Comparison of ENCODE assay signal across 8 cellular contexts in the genomic region with DNA sequence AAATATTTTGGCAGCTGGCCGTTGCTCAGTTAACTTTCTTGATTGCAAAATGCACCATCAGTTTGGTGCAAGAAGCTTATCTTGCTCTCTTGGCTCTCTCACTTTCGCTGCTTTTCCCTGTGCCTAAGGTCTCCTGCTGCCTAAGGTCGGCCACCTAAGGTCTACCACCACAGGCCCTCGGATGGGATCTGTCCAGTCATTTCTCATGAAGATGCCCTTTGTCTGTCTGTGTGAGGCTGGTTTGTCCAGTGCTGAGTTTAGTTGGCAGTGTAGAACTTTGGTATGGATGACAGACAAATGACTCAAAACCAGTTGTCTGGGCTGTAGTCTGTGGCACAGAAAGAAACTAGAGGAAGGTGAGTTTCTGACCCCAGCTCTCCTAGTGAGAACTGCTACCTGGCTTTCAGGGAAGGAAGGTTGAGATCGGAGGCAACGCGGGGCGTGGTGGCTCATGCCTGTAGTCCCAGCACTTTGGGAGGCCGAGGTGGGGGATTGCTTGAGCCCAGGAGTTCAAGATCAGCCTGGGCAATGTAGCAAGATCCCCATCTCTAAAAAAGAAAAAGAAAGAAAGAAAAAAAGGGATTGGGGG. TPM values are rescaled to one million over a fixed set of nuclear protein-coding genes. Genes with fewer than 3 reads are reported as not detected.
DNase-seq lines count a peak whose midpoint lies in the region; ATAC-seq, FAIRE-seq and TF ChIP-seq lines count a peak whose summit lies in the region.

No MANE protein-coding gene starts in this region.

- peak overlapping the region; percentile 28 for H3K4me2 ChIP-seq in trophoblast cell (ENCODE audit: low read length)

- no peaks in the 10 kb centered on the region for H3K27me3 Mint-ChIP-seq in T-cell

- peak overlapping the region; percentile 8 for H2BK12ac ChIP-seq in trophoblast cell (ENCODE audit: low read length)

- H2AFZ ChIP-seq in trophoblast cell (ENCODE audit: insufficient read depth, low read length, poor library complexity) = no peak overlapping the region

- H3K9me3 ChIP-seq in esophagus squamous epithelium = no peaks in the 10 kb centered on the region
- peaks cover 5% of the 10 kb centered on the region for H3K9me3 ChIP-seq in trophoblast cell (ENCODE audit: insufficient read depth, low read depth, low read length)

- H3K18ac ChIP-seq in trophoblast cell (ENCODE audit: low read length) = peak overlapping the region; percentile 41

- intact Hi-C loops in esophagus squamous epithelium (cut with DNase I) = no loop called here

- no peak overlapping the region for H2BK120ac ChIP-seq in trophoblast cell (ENCODE audit: insufficient read depth, low read length, poor library complexity)

- H3K9me3 Mint-ChIP-seq in T-cell = no peaks in the 10 kb centered on the region

- ATAC-seq in T-cell (replicated peaks in 1 of 4) = no peak
- no peak for ATAC-seq in HG03565 (IDR thresholded peaks at IDR 0.05; ENCODE audit: unreplicated experiment)
- no peak for ATAC-seq in GM21528 (IDR thresholded peaks at IDR 0.05; ENCODE audit: low FRiP score, unreplicated experiment)

- H3K27ac Mint-ChIP-seq in T-cell = peak overlapping the region; percentile 92 to 97

- 40 to 51% methylated on average over 9 of the region's 9 CpGs for WGBS in esophagus squamous epithelium, 2 donors
- WGBS in trophoblast cell (ENCODE audit: extremely low coverage, insufficient coverage, insufficient read length) = no CpG with 5 or more reads among the region's 9 CpGs

- peak; percentile 26 for FAIRE-seq in GM19239 (lab: Jason Lieb, UNC)

- peak overlapping the region; percentile 86 to 92 (median 92) for H3K4me3 Mint-ChIP-seq in T-cell

- H2BK5ac ChIP-seq in trophoblast cell (ENCODE audit: low read depth, low read length, poor library complexity) = no peak overlapping the region

- CTCF ChIA-PET in T-cell (lab: Charles Lee) = interaction anchor here in 1 of 2 donors (0.6 to 1.3 kb wide), 6 partner anchors 10 to 141 kb away, joined by 3 to 4 read pairs (median 4); no protein-coding TSS in a partner anchor

- H3K23ac ChIP-seq in trophoblast cell (ENCODE audit: low read length) = no peak overlapping the region

- TF ChIP-seq POLR2A in esophagus squamous epithelium (IDR thresholded peaks at IDR 0.05) = no peak

- peak overlapping the region; percentile 58 to 92 (median 64) for H3K4me3 ChIP-seq in esophagus squamous epithelium
- no peak overlapping the region for H3K4me3 ChIP-seq in trophoblast cell (ENCODE audit: low read depth, low read length)

- peaks cover 13% of the 10 kb centered on the region for H3K79me1 ChIP-seq in trophoblast cell (ENCODE audit: low read length)

- no peak overlapping the region for H2AK5ac ChIP-seq in trophoblast cell (ENCODE audit: low read length)

- H3K4me1 Mint-ChIP-seq in T-cell = peaks cover 48 to 66% (median 61%) of the 10 kb centered on the region in 3 donors

- TF ChIP-seq CTCF in esophagus squamous epithelium (IDR thresholded peaks at IDR 0.05) = no peak

- H3K9ac ChIP-seq in trophoblast cell (ENCODE audit: low read length) = no peak overlapping the region

- H4K12ac ChIP-seq in trophoblast cell (ENCODE audit: low read depth, low read length) = no peak overlapping the region

- no peak overlapping the region for H3K14ac ChIP-seq in trophoblast cell (ENCODE audit: low read length)

- peaks cover 6% of the 10 kb centered on the region for H3K79me2 ChIP-seq in trophoblast cell (ENCODE audit: control insufficient read depth, insufficient read depth, low read length, poor library complexity)

- H3K27me3 ChIP-seq in esophagus squamous epithelium = no peaks in the 10 kb centered on the region
- peaks cover 3% of the 10 kb centered on the region for H3K27me3 ChIP-seq in trophoblast cell (ENCODE audit: insufficient read depth, low read length)

- H3K4me1 ChIP-seq in esophagus squamous epithelium (peaks cover 18 to 85% (median 29%) of the 10 kb centered on the region in 3 donors), trophoblast cell (ENCODE audit: control insufficient read depth in 1 of 2, insufficient read depth in 2 of 2, low read length in 2 of 2) (peaks cover 24 to 34% of the 10 kb centered on the region in 2 experiments)

- H3K36me3 ChIP-seq in esophagus squamous epithelium (peaks cover 0 to 29% (median 6%) of the 10 kb centered on the region in 3 donors), trophoblast cell (ENCODE audit: control insufficient read depth in 1 of 2, insufficient read depth in 2 of 2, low read length in 2 of 2) (peaks cover 10 to 11% of the 10 kb centered on the region in 2 experiments)

- POLR2A ChIA-PET in T-cell (lab: Charles Lee) = interaction anchor here (0.6 to 1.6 kb wide), 5 partner anchors 8 to 35 kb away, joined by 3 to 5 read pairs (median 4); no protein-coding TSS in a partner anchor

- no peak overlapping the region for H4K8ac ChIP-seq in trophoblast cell (ENCODE audit: low read depth, low read length)

- DNase-seq in GM19239 (ENCODE audit: insufficient read length, low spot score) = no peak
- DNase-seq in T-cell = no peak
- DNase-seq in esophagus squamous epithelium (lab: John Stamatoyannopoulos, UW) = no peak
- peak; percentile 60 to 75 for DNase-seq in trophoblast cell
- DNase-seq in KG1 (lab: John Stamatoyannopoulos, UW) = no peak
- DNase-seq in HT-29 (ENCODE audit: low spot score) = no peak

- no peak overlapping the region for H3K4ac ChIP-seq in trophoblast cell (ENCODE audit: low read depth, low read length)

- H3K27ac ChIP-seq in esophagus squamous epithelium = peak overlapping the region; percentile 85 to 95 (median 90)
- peak overlapping the region; percentile 84 for H3K27ac ChIP-seq in trophoblast cell (ENCODE audit: low read depth, low read length)

- no peak overlapping the region for H4K91ac ChIP-seq in trophoblast cell (ENCODE audit: low read depth, low read length)

- peaks cover 11% of the 10 kb centered on the region for H3K36me3 Mint-ChIP-seq in T-cell

RNA-seq across cellular contexts. Expression of a gene that starts 2.6 kb away (rescaled TPM):
- total RNA-seq in T-cell (100 to 1,000 TPM in 2 of 5 donors, 10 to 100 TPM in 3; 87.9 to 113 (median 98.3) TPM), esophagus squamous epithelium (10 to 100 TPM in 3 of 4 donors, 1 to 10 TPM in 1; 9.6 to 20.0 (median 11.4) TPM)
- 28.9 and 29.4 TPM in 2 replicates for polyA plus RNA-seq in trophoblast cell (2013)
- total RNA-seq in HT-29 (2014; rRNA removed; shearing (Covaris generic)) = 22.8 and 31.3 TPM in 2 replicates

RNA-seq across cellular contexts. Expression of a gene that starts 59.5 kb away (rescaled TPM):
- total RNA-seq in T-cell (1 to 10 TPM; 5.3 to 7.4 (median 6.7) TPM), esophagus squamous epithelium (1 to 10 TPM; 2.5 to 8.6 (median 5.1) TPM)
- 5.1 and 5.2 TPM in 2 replicates for polyA plus RNA-seq in trophoblast cell (2013)
- 8.3 and 11.0 TPM in 2 replicates for total RNA-seq in HT-29 (2014; rRNA removed; shearing (Covaris generic))

Comparison
In these comparisons a context has a peak if more than half of its experiments do, and no peak if none do; other contexts are left out.
1. DNase-seq: peak in trophoblast cell (2 of 2); none in GM19239 (single experiment), T-cell (0 of 34), esophagus squamous epithelium (single experiment), KG1 (single experiment) and HT-29 (single experiment).